8 cellular contexts compared by ENCODE assay signal in the genomic region with DNA sequence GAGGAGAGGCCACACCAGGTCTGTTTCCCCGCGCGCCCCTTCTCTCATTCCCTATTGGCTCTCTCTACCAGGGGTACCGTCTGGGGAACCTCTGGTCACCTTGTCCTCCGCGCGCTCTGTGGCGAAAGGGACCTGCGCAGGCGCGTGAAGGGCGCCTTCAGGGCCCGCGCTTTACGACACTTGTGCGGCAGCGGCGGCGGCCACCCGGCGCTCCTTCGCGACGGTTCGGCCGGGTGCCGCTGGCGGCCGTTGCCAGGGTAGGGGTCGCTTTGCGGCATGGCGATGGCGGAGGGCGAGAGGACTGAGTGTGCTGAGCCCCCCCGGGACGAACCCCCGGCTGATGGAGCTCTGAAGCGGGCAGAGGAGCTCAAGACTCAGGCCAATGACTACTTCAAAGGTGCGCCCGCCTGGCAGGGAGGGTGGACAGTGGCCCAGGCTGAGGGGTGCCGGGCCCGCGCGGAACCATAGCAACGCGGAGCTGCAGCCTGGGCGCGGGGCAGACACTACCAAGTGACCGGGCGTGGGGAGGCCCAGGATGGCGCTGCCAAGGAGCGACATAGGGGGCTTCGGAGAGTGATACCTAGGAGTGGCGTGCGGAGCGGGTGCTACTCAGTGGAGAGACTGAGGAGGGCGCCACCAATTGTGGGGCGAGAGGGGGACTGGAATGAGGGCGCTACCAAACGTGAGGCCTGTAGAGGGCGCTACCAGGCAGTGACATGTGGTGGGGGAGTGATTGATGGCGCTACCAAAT.
A peak's percentile ranks its signal among the peaks of the same experiment; 100 is the strongest.
DNase-seq lines count a peak whose midpoint lies in the region; ATAC-seq lines count a peak whose summit lies in the region.

A gene with protein sequence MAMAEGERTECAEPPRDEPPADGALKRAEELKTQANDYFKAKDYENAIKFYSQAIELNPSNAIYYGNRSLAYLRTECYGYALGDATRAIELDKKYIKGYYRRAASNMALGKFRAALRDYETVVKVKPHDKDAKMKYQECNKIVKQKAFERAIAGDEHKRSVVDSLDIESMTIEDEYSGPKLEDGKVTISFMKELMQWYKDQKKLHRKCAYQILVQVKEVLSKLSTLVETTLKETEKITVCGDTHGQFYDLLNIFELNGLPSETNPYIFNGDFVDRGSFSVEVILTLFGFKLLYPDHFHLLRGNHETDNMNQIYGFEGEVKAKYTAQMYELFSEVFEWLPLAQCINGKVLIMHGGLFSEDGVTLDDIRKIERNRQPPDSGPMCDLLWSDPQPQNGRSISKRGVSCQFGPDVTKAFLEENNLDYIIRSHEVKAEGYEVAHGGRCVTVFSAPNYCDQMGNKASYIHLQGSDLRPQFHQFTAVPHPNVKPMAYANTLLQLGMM (plus strand): TSS at position 267 of the 751 bp plus-strand sequence. CDS start 10 bp downstream, at position 277.

- peak; percentile 63 for ATAC-seq in GM18868 (IDR thresholded peaks at IDR 0.05; ENCODE audit: unreplicated experiment)
- ATAC-seq in HG03159 (IDR thresholded peaks at IDR 0.05; ENCODE audit: unreplicated experiment): peak; percentile 64

- in situ Hi-C loops in ACHN (cut with HindIII; ENCODE audit: low pct_ligation_motif_present, low pct_unique_long_range_greater_than_20kb, low sequenced_read_pairs): no loop called here

- DNase-seq in ACHN (peak; percentile 91), NCI-H226 (peak; percentile 90), caudate nucleus (lab: John Stamatoyannopoulos, UW) (peak; percentile 7 to 89 (median 77)), inferior parietal cortex (ENCODE audit: extremely low spot score) (peak; percentile 89)
- DNase-seq in activated CD4-positive, CD25-positive, alpha-beta regulatory T cell (lab: John Stamatoyannopoulos, UW): peak; percentile 72 to 74 (median 72)
- DNase-seq in stimulated activated CD4-positive, alpha-beta T cell treated with anti-CD3 and anti-CD28 coated beads, Interleukin-12 subunit alpha, Interleukin-12 subunit beta, amount 100 ng/mL, for 24 hours (ENCODE audit: low read depth in 2 of 2): peak; percentile 73 to 84

- H3K27ac ChIP-seq in caudate nucleus (ENCODE audit: low read depth, low read length): peak within 1 kb of the TSS; percentile 88

Comparison
In these comparisons a context has a peak if more than half of its experiments do, and no peak if none do; other contexts are left out.
1. Peak in every context shown above with its lines: DNase-seq, ATAC-seq and H3K27ac ChIP-seq.